8 cellular contexts compared by ENCODE assay signal in genomic region chr5:90408571-90409317, GRCh38. TPM values are rescaled to one million over a fixed set of nuclear protein-coding genes. Genes with fewer than 3 reads are reported as not detected.
DNase-seq lines count a peak whose midpoint lies in the region; ATAC-seq and TF ChIP-seq lines count a peak whose summit lies in the region.

No MANE protein-coding gene starts in this region.

- H3K36me3 ChIP-seq in Peyer's patch = peaks cover 0 to 5% (median 0%) of the 10 kb centered on the region in 3 donors

- TF ChIP-seq CTCF in GM12875 (IDR thresholded peaks at IDR 0.05; ENCODE audit: borderline replicate concordance, insufficient read depth, low read depth, low read length) (no peak), Peyer's patch (IDR thresholded peaks at IDR 0.05) (no peak)

- no peak for DNase-seq in Peyer's patch
- DNase-seq in germinal center (ENCODE audit: low spot score) = peak; percentile 3
- no peak for DNase-seq in substantia nigra (lab: John Stamatoyannopoulos, UW)
- DNase-seq in occipital lobe (lab: John Stamatoyannopoulos, UW) = no peak
- DNase-seq in stimulated activated CD4-positive, alpha-beta T cell treated with anti-CD3 and anti-CD28 coated beads, Interleukin-2, amount 100 ng/mL, for 48 hours = no peak

- no peaks in the 10 kb centered on the region for H3K9me3 ChIP-seq in Peyer's patch

- ATAC-seq in HG02610 (IDR thresholded peaks at IDR 0.05; ENCODE audit: unreplicated experiment) (peak; percentile 4), HG02973 (IDR thresholded peaks at IDR 0.05; ENCODE audit: unreplicated experiment) (no peak)

- no peaks in the 10 kb centered on the region for H3K27me3 ChIP-seq in Peyer's patch

- peaks cover 0 to 10% (median 0%) of the 10 kb centered on the region in 4 donors for H3K4me1 ChIP-seq in Peyer's patch

- no peak for TF ChIP-seq POLR2A in Peyer's patch (IDR thresholded peaks at IDR 0.05)

- H3K27ac ChIP-seq in Peyer's patch (peak overlapping the region; percentile 87 to 98 (median 94)), substantia nigra (ENCODE audit: low read depth, low read length, poor library complexity, severe bottlenecking) (peak overlapping the region; percentile 96)

- H3K4me3 ChIP-seq in GM12875 (ENCODE audit: low read depth, low read length) = peak overlapping the region; percentile 94
- H3K4me3 ChIP-seq in Peyer's patch = peak overlapping the region; percentile 54 to 89 (median 80)

RNA-seq across cellular contexts. Expression of gene CETN3, which starts 0.8 kb away (rescaled TPM):
- 1 to 10 TPM; 1.1 to 4.1 (median 2.9) TPM for total RNA-seq in Peyer's patch
- total RNA-seq in occipital lobe = 32.0 TPM
